ENCODE assay signal across 25 cellular contexts in genomic region chr4:129098578-129098977, GRCh38.
"Had no signal": no experiment of that assay in that cellular context is flagged by ENCODE, and none has a peak within 500 bp of the region (broad histone marks: within the 10 kb centered on the region; RNA-seq: fewer than 3 reads in every experiment).

No MANE protein-coding gene starts in this region.

- H3K36me3 ChIP-seq: MG63, WERI-Rb-1 had no signal

- H3K4me3 Mint-ChIP-seq: activated CD4-positive, alpha-beta memory T cell treated with anti-CD3 and anti-CD28 coated beads, Interleukin-2, amount 10 ng/mL, durations not matched to agents 7 days and 5 days; activated CD4-positive, alpha-beta T cell treated with anti-CD3 and anti-CD28 coated beads for 36 hours; activated naive CD4-positive, alpha-beta T cell treated with anti-CD3 and anti-CD28 coated beads for 36 hours; activated naive CD8-positive, alpha-beta T cell; activated T-helper 17 cell treated with anti-CD3 and anti-CD28 coated beads, Interleukin-2, amount 50 U/mL, for 72 hours; T-helper 17 cell had no signal

- H3K27ac ChIP-seq: WERI-Rb-1 had no signal

- H3K9me3 ChIP-seq: MG63 had no signal

- DNase-seq: activated CD4-positive, alpha-beta memory T cell treated with anti-CD3 and anti-CD28 coated beads, Interleukin-2, amount 10 ng/mL, durations not matched to agents 7 days and 5 days; activated CD4-positive, alpha-beta T cell treated with anti-CD3 and anti-CD28 coated beads for 36 hours; activated CD4-positive, alpha-beta T cell treated with anti-CD3 and anti-CD28 coated beads, Interleukin-2, amount 50 U/mL, for 1 hour; activated gamma-delta T cell; activated naive CD4-positive, alpha-beta T cell treated with anti-CD3 and anti-CD28 coated beads for 36 hours; activated T-cell treated with anti-CD3 and anti-CD28 coated beads for 4 hours; activated T-cell treated with anti-CD3 and anti-CD28 coated beads, Interleukin-2, amount 50 U/mL, for 48 hours; cerebellar nuclear complex; IMR-90; KG1; MG63; NCI-H1048; NCI-H2029; NCI-H2107; NCI-H2171 treated with DMSO at 0.1 percent for 48 hours; NCI-H226; NCI-H526; NCI-H82; PC-3; SIG-M5; T-helper 17 cell; T-helper 9 cell; WERI-Rb-1 had no signal

- H3K4me3 ChIP-seq: MG63 had no signal

- H3K27me3 Mint-ChIP-seq: activated CD4-positive, alpha-beta memory T cell treated with anti-CD3 and anti-CD28 coated beads, Interleukin-2, amount 10 ng/mL, durations not matched to agents 7 days and 5 days; activated CD4-positive, alpha-beta T cell treated with anti-CD3 and anti-CD28 coated beads for 36 hours; activated naive CD8-positive, alpha-beta T cell; activated T-helper 17 cell treated with anti-CD3 and anti-CD28 coated beads, Interleukin-2, amount 50 U/mL, for 72 hours; T-helper 17 cell had no signal

- H3K27ac Mint-ChIP-seq: activated CD4-positive, alpha-beta memory T cell treated with anti-CD3 and anti-CD28 coated beads, Interleukin-2, amount 10 ng/mL, durations not matched to agents 7 days and 5 days; activated CD4-positive, alpha-beta T cell treated with anti-CD3 and anti-CD28 coated beads for 36 hours; activated naive CD4-positive, alpha-beta T cell treated with anti-CD3 and anti-CD28 coated beads for 36 hours; activated naive CD8-positive, alpha-beta T cell; activated T-helper 17 cell treated with anti-CD3 and anti-CD28 coated beads, Interleukin-2, amount 50 U/mL, for 72 hours; T-helper 17 cell had no signal

- H3K9me3 Mint-ChIP-seq: activated CD4-positive, alpha-beta memory T cell treated with anti-CD3 and anti-CD28 coated beads, Interleukin-2, amount 10 ng/mL, durations not matched to agents 7 days and 5 days; activated naive CD4-positive, alpha-beta T cell treated with anti-CD3 and anti-CD28 coated beads for 36 hours; activated T-helper 17 cell treated with anti-CD3 and anti-CD28 coated beads, Interleukin-2, amount 50 U/mL, for 72 hours had no signal
